In the genomic region with DNA sequence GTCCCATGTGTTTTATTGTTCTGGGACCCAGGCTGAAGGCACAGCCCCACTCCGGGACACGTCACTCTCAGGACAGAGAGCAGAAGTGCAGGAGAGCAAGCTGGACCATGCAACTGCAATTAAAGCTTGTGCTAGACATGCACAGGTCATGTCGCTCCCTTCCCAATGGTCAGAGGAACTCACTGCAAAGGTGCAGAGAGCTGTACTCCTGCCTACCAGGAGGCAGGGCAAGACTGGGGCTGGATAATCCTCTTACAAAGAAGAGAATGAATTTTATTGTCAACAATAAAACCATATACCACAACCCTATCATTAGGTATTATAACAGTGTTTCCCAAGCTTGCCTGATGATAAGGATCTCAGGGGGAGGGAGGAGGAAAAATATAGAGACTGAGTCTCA, we compare ENCODE assay signal across 23 cellular contexts.
DNase-seq lines count a peak whose midpoint lies in the region; TF ChIP-seq lines count a peak whose summit lies in the region.
"Had no signal": no experiment of that assay in that cellular context is flagged by ENCODE, and none has a peak within 500 bp of the region (broad histone marks: within the 10 kb centered on the region; RNA-seq: fewer than 3 reads in every experiment).

No MANE protein-coding gene starts in this region.

- no peak for TF ChIP-seq EP300 in transverse colon (IDR thresholded peaks at IDR 0.05; ENCODE audit: low read depth)

- DNase-seq in NCI-H82 (lab: John Stamatoyannopoulos, UW) = peak; percentile 11
- no peak for DNase-seq in NCI-H82 treated with DMSO at 0.1 percent for 48 hours (lab: John Stamatoyannopoulos, UW; ENCODE audit: unreplicated experiment)
- DNase-seq in NCI-H2227 treated with DMSO at 0.1 percent for 48 hours (lab: John Stamatoyannopoulos, UW) = peak; percentile 22
- peak; percentile 52 for DNase-seq in colonic mucosa
- DNase-seq in transverse colon = peak; percentile 56
- no peak for DNase-seq in glutamatergic neuron
- no peak for DNase-seq in breast epithelium (ENCODE audit: low spot score in 2 of 2)
- no peak for DNase-seq in SIG-M5 treated with dmso at 0.1 percent for 504 hours (lab: John Stamatoyannopoulos, UW; ENCODE audit: unreplicated experiment)
- DNase-seq: CD4-positive, CD25-positive, alpha-beta regulatory T cell; DMS153; DND-41; KBM-7; MV-4-11; NCI-H1105; NCI-H1694 treated with DMSO at 0.1 percent for 48 hours; NCI-H2081; NCI-H446; NCI-H524 treated with DMSO at 0.1 percent for 48 hours; NK-92 treated with Interleukin-12 subunit alpha and Interleukin-12 subunit beta, amount 100 ng/mL, for 24 hours; PC-3; T-cell had no signal

- peaks cover 7% of the 10 kb centered on the region for H3K27me3 Mint-ChIP-seq in glutamatergic neuron (ENCODE audit: unreplicated experiment)

- 50 to 62% methylated on average over 1 to 3 of the region's 3 CpGs for WGBS in transverse colon (ENCODE audit: low coverage in 1 of 2), 2 donors

- H3K4me3 ChIP-seq in colonic mucosa = no peak overlapping the region
- no peak overlapping the region for H3K4me3 ChIP-seq in transverse colon
- H3K4me3 ChIP-seq in breast epithelium = no peak overlapping the region
- H3K4me3 ChIP-seq: BLaER1, SJSA1 had no signal

- H3K36me3 Mint-ChIP-seq in glutamatergic neuron (ENCODE audit: unreplicated experiment) = no peaks in the 10 kb centered on the region
- H3K36me3 Mint-ChIP-seq: CD4-positive, CD25-positive, alpha-beta regulatory T cell; T-cell had no signal

- no peak for TF ChIP-seq CTCF in colonic mucosa (IDR thresholded peaks at IDR 0.05)
- peak in 1 of 5 experiments; percentile 19 for TF ChIP-seq CTCF in transverse colon (IDR thresholded peaks at IDR 0.05)
- no peak for TF ChIP-seq CTCF in glutamatergic neuron (IDR thresholded peaks at IDR 0.05; ENCODE audit: partially characterized antibody, unreplicated experiment)
- no peak for TF ChIP-seq CTCF in breast epithelium (IDR thresholded peaks at IDR 0.05)

- in situ Hi-C loops in transverse colon (cut with MboI; ENCODE audit: low pct_ligation_motif_present in 1 of 4, low pct_unique_long_range_greater_than_20kb in 1 of 4, low sequenced_read_pairs in 3 of 4) = no loop called here

- H3K9me3 ChIP-seq in colonic mucosa (no peaks in the 10 kb centered on the region), transverse colon (no peaks in the 10 kb centered on the region), breast epithelium (no peaks in the 10 kb centered on the region)
- H3K9me3 ChIP-seq: BLaER1, SJSA1 had no signal

- intact Hi-C loops in colonic mucosa (cut with DNase I) (no loop called here), transverse colon (cut with DNase I; ENCODE audit: low total_unique reads) (no loop called here), breast epithelium (cut with DNase I; ENCODE audit: low total_unique reads) (no loop called here)

- no peaks in the 10 kb centered on the region for H3K4me1 Mint-ChIP-seq in glutamatergic neuron (ENCODE audit: low read depth, unreplicated experiment)
- H3K4me1 Mint-ChIP-seq: CD4-positive, CD25-positive, alpha-beta regulatory T cell; T-cell had no signal

- H3K27ac Mint-ChIP-seq in glutamatergic neuron (ENCODE audit: unreplicated experiment) = no peak overlapping the region
- H3K27ac Mint-ChIP-seq: CD4-positive, CD25-positive, alpha-beta regulatory T cell; T-cell had no signal

- no peaks in the 10 kb centered on the region for H3K9me3 Mint-ChIP-seq in glutamatergic neuron (ENCODE audit: unreplicated experiment)
- H3K9me3 Mint-ChIP-seq: T-cell had no signal

- TF ChIP-seq POLR2A in transverse colon (IDR thresholded peaks at IDR 0.05) (no peak), breast epithelium (IDR thresholded peaks at IDR 0.05) (no peak)

- H3K9ac ChIP-seq in colonic mucosa (ENCODE audit: low read depth in 2 of 2, low read length in 2 of 2) = no peak overlapping the region
- H3K9ac ChIP-seq: BLaER1 had no signal

- H3K4me1 ChIP-seq in colonic mucosa (no peaks in the 10 kb centered on the region), transverse colon (peaks cover 0 to 14% (median 3%) of the 10 kb centered on the region in 4 donors), breast epithelium (no peaks in the 10 kb centered on the region)
- H3K4me1 ChIP-seq: SJSA1 had no signal

- no peak overlapping the region for H3K4me3 Mint-ChIP-seq in glutamatergic neuron (ENCODE audit: unreplicated experiment)
- H3K4me3 Mint-ChIP-seq: CD4-positive, CD25-positive, alpha-beta regulatory T cell; T-cell had no signal

- H3K27me3 ChIP-seq in colonic mucosa = no peaks in the 10 kb centered on the region
- H3K27me3 ChIP-seq in transverse colon = peaks cover 7% of the 10 kb centered on the region
- H3K27me3 ChIP-seq in breast epithelium = peaks cover 0 to 25% of the 10 kb centered on the region in 2 donors
- H3K27me3 ChIP-seq: BLaER1 had no signal

- no peaks in the 10 kb centered on the region for H3K36me3 ChIP-seq in colonic mucosa
- no peaks in the 10 kb centered on the region for H3K36me3 ChIP-seq in transverse colon
- no peaks in the 10 kb centered on the region for H3K36me3 ChIP-seq in breast epithelium
- H3K36me3 ChIP-seq: BLaER1, SJSA1 had no signal

- H3K27ac ChIP-seq in colonic mucosa (no peak overlapping the region), transverse colon (no peak overlapping the region), breast epithelium (no peak overlapping the region)
- H3K27ac ChIP-seq: BLaER1, SJSA1 had no signal

Comparison
In these comparisons a context has a peak if more than half of its experiments do, and no peak if none do; other contexts are left out.
1. DNase-seq: peak in NCI-H82 (single experiment), NCI-H2227 treated with DMSO at 0.1 percent for 48 hours (single experiment), colonic mucosa (single experiment) and transverse colon (single experiment); none in NCI-H82 treated with DMSO at 0.1 percent for 48 hours (single experiment), glutamatergic neuron (single experiment), breast epithelium (0 of 2) and SIG-M5 treated with dmso at 0.1 percent for 504 hours (single experiment).